35 cellular contexts compared by ENCODE assay signal in genomic region chr1:147741075-147741474, GRCh38. TPM values are rescaled to one million over a fixed set of nuclear protein-coding genes. Genes with fewer than 3 reads are reported as not detected.
"Had no signal": no experiment of that assay in that cellular context is flagged by ENCODE, and none has a peak within 500 bp of the region (broad histone marks: within the 10 kb centered on the region; RNA-seq: fewer than 3 reads in every experiment).

No MANE protein-coding gene starts in this region.

- H3K4me3 ChIP-seq: ascending aorta, breast epithelium, K562, Peyer's patch had no signal

- H3K4me1 Mint-ChIP-seq: activated naive CD4-positive, alpha-beta T cell treated with anti-CD3 and anti-CD28 coated beads, Interleukin-2, amount 50 U/mL, for 24 hours; activated naive CD8-positive, alpha-beta T cell treated with anti-CD3 and anti-CD28 coated beads, Interleukin-2, amount 10 ng/mL, durations not matched to agents 7 days and 5 days had no signal

- H3K9me3 ChIP-seq: ascending aorta, breast epithelium, Peyer's patch had no signal

- H3K27ac Mint-ChIP-seq: activated CD4-positive, alpha-beta memory T cell treated with anti-CD3 and anti-CD28 coated beads, Interleukin-2, amount 10 ng/mL, durations not matched to agents 7 days and 5 days; activated CD8-positive, alpha-beta memory T cell treated with anti-CD3 and anti-CD28 coated beads, Interleukin-2, amount 10 ng/mL, durations not matched to agents 7 days and 5 days; activated naive CD4-positive, alpha-beta T cell treated with anti-CD3 and anti-CD28 coated beads, Interleukin-2, amount 50 U/mL, for 24 hours; activated naive CD8-positive, alpha-beta T cell treated with anti-CD3 and anti-CD28 coated beads, Interleukin-2, amount 10 ng/mL, durations not matched to agents 7 days and 5 days; activated T-helper 2 cell treated with anti-CD3 and anti-CD28 coated beads, Interferon-gamma antibody, Interleukin-2, Interleukin-4, amounts not matched to agents 10 μg/mL and 5 μg/mL and 100 μg/mL, durations not matched to agents 14 hours and 24 hours and 36 hours had no signal

- H3K27me3 ChIP-seq: ascending aorta, breast epithelium, Peyer's patch had no signal

- H3K9me3 Mint-ChIP-seq: activated CD4-positive, alpha-beta memory T cell treated with anti-CD3 and anti-CD28 coated beads, Interleukin-2, amount 10 ng/mL, durations not matched to agents 7 days and 5 days; activated naive CD4-positive, alpha-beta T cell treated with anti-CD3 and anti-CD28 coated beads, Interleukin-2, amount 50 U/mL, for 24 hours; activated naive CD8-positive, alpha-beta T cell treated with anti-CD3 and anti-CD28 coated beads, Interleukin-2, amount 10 ng/mL, durations not matched to agents 7 days and 5 days; activated T-helper 2 cell treated with anti-CD3 and anti-CD28 coated beads, Interferon-gamma antibody, Interleukin-2, Interleukin-4, amounts not matched to agents 10 μg/mL and 5 μg/mL and 100 μg/mL, durations not matched to agents 14 hours and 24 hours and 36 hours had no signal

- DNase-seq: activated CD4-positive, alpha-beta memory T cell treated with anti-CD3 and anti-CD28 coated beads, Interleukin-2, amount 10 ng/mL, durations not matched to agents 7 days and 5 days; activated CD4-positive, alpha-beta T cell treated with anti-CD3 and anti-CD28 coated beads for 1 hour; activated CD4-positive, alpha-beta T cell treated with anti-CD3 and anti-CD28 coated beads for 48 hours; activated CD4-positive, CD25-positive, alpha-beta regulatory T cell; activated CD8-positive, alpha-beta memory T cell treated with anti-CD3 and anti-CD28 coated beads for 24 hours; activated CD8-positive, alpha-beta memory T cell treated with anti-CD3 and anti-CD28 coated beads, Interleukin-2, amount 10 ng/mL, durations not matched to agents 7 days and 5 days; activated CD8-positive, alpha-beta memory T cell treated with anti-CD3 and anti-CD28 coated beads, Interleukin-2, amount 50 U/mL, for 48 hours; activated gamma-delta T cell; activated naive CD4-positive, alpha-beta T cell treated with Interleukin-2 at 50 U/mL for 16 hours; activated naive CD8-positive, alpha-beta T cell treated with anti-CD3 and anti-CD28 coated beads, Interleukin-2, amount 10 ng/mL, durations not matched to agents 7 days and 5 days; amygdala; caudate nucleus; NCI-H1092 treated with DMSO at 0.1 percent for 48 hours; NCI-H1417; NCI-H146; NCI-H187; NCI-H2029 treated with DMSO at 0.1 percent for 48 hours; NCI-H2107; NCI-H2171; NCI-H510A; NCI-H526; NCI-H774; PC-3; Peyer's patch; RPMI8226; SW 1271; T-helper 1 cell; T-helper 2 cell; T-helper 9 cell; WERI-Rb-1 had no signal

- ATAC-seq: activated CD8-positive, alpha-beta memory T cell treated with anti-CD3 and anti-CD28 coated beads, Interleukin-2, amount 10 ng/mL, durations not matched to agents 7 days and 5 days; K562; PC-3 had no signal

- H3K4me3 Mint-ChIP-seq: activated CD4-positive, alpha-beta memory T cell treated with anti-CD3 and anti-CD28 coated beads, Interleukin-2, amount 10 ng/mL, durations not matched to agents 7 days and 5 days; activated CD8-positive, alpha-beta memory T cell treated with anti-CD3 and anti-CD28 coated beads, Interleukin-2, amount 10 ng/mL, durations not matched to agents 7 days and 5 days; activated naive CD4-positive, alpha-beta T cell treated with anti-CD3 and anti-CD28 coated beads, Interleukin-2, amount 50 U/mL, for 24 hours; activated naive CD8-positive, alpha-beta T cell treated with anti-CD3 and anti-CD28 coated beads, Interleukin-2, amount 10 ng/mL, durations not matched to agents 7 days and 5 days had no signal

- H3K4me1 ChIP-seq: ascending aorta, breast epithelium, Peyer's patch had no signal

- H3K36me3 Mint-ChIP-seq: activated CD8-positive, alpha-beta memory T cell treated with anti-CD3 and anti-CD28 coated beads, Interleukin-2, amount 10 ng/mL, durations not matched to agents 7 days and 5 days; activated naive CD4-positive, alpha-beta T cell treated with anti-CD3 and anti-CD28 coated beads, Interleukin-2, amount 50 U/mL, for 24 hours; activated naive CD8-positive, alpha-beta T cell treated with anti-CD3 and anti-CD28 coated beads, Interleukin-2, amount 10 ng/mL, durations not matched to agents 7 days and 5 days had no signal

- H3K27me3 Mint-ChIP-seq: activated naive CD4-positive, alpha-beta T cell treated with anti-CD3 and anti-CD28 coated beads, Interleukin-2, amount 50 U/mL, for 24 hours had no signal

- H3K27ac ChIP-seq: ascending aorta, breast epithelium, Peyer's patch, WERI-Rb-1 had no signal

- H3K36me3 ChIP-seq: ascending aorta, breast epithelium, Peyer's patch, WERI-Rb-1 had no signal

RNA-seq across cellular contexts. Expression of gene GJA5, which starts 19.3 kb away (rescaled TPM):
- total RNA-seq: activated CD4-positive, alpha-beta memory T cell treated with anti-CD3 and anti-CD28 coated beads, Interleukin-2, amount 10 ng/mL, durations not matched to agents 7 days and 5 days; activated CD8-positive, alpha-beta memory T cell treated with anti-CD3 and anti-CD28 coated beads, Interleukin-2, amount 10 ng/mL, durations not matched to agents 7 days and 5 days; activated naive CD8-positive, alpha-beta T cell treated with anti-CD3 and anti-CD28 coated beads, Interleukin-2, amount 10 ng/mL, durations not matched to agents 7 days and 5 days; activated T-helper 2 cell treated with anti-CD3 and anti-CD28 coated beads, Interferon-gamma antibody, Interleukin-2, Interleukin-4, amounts not matched to agents 10 μg/mL and 5 μg/mL and 100 μg/mL, durations not matched to agents 14 hours and 24 hours and 36 hours had no signal
